Comparison of ENCODE assay signal across 1 cellular context in genomic region chr11:111285205-111286079, GRCh38.
TF ChIP-seq lines count a peak whose summit lies in the region.

No MANE protein-coding gene starts in this region.

TF ChIP-seq in HepG2, 621 proteins besides CTCF, POLR2A, EP300 and RAD21 (continues in another document):
- no peak for TF ChIP-seq ZKSCAN1 (IDR thresholded peaks at IDR 0.05; ENCODE audit: low read length)
- TF ChIP-seq RBFOX2 (IDR thresholded peaks at IDR 0.05; ENCODE audit: low read depth, low read length), result peak; percentile 78
- 0 out of 2 replicates have a peak, but pooled peaks have one; percentile 44 for TF ChIP-seq ZNF280B (CRISPR knock-in tag; IDR thresholded peaks at IDR 0.05; ENCODE audit: borderline replicate concordance)
- TF ChIP-seq SP5 (CRISPR knock-in tag; IDR thresholded peaks at IDR 0.05; ENCODE audit: borderline replicate concordance, low read depth), result no peak
- 0 out of 2 replicates have a peak, but pooled peaks have one; percentile 33 for TF ChIP-seq ZNF546 (CRISPR knock-in tag; conservative IDR thresholded peaks at IDR 0.05)
- TF ChIP-seq ZNF496 (CRISPR knock-in tag; IDR thresholded peaks at IDR 0.05; ENCODE audit: insufficient replicate concordance), result no peak
- TF ChIP-seq NRL (CRISPR knock-in tag; IDR thresholded peaks at IDR 0.05; ENCODE audit: borderline replicate concordance), result no peak
- peak; percentile 54 for TF ChIP-seq PAXIP1 (CRISPR knock-in tag; conservative IDR thresholded peaks at IDR 0.05)
- 0 out of 2 replicates have a peak, but pooled peaks have one; percentile 25 for TF ChIP-seq HINFP (CRISPR knock-in tag; IDR thresholded peaks at IDR 0.05; ENCODE audit: low read depth)
- no peak for TF ChIP-seq FUBP1 (CRISPR knock-in tag; IDR thresholded peaks at IDR 0.05; ENCODE audit: borderline replicate concordance)
- peak; percentile 32 for TF ChIP-seq ASH2L (IDR thresholded peaks at IDR 0.05; ENCODE audit: insufficient read length, low read depth, low read length)
- TF ChIP-seq HNRNPLL (IDR thresholded peaks at IDR 0.05; ENCODE audit: low read depth, low read length, poor library complexity, severe bottlenecking), result peak; percentile 23
- 0 out of 2 replicates have a peak, but pooled peaks have one; percentile 34 for TF ChIP-seq ZMAT3 (CRISPR knock-in tag; conservative IDR thresholded peaks at IDR 0.05)
- peak; percentile 86 for TF ChIP-seq PATZ1 (CRISPR knock-in tag; IDR thresholded peaks at IDR 0.05)
- no peak for TF ChIP-seq FOSL2 (CRISPR knock-in tag; IDR thresholded peaks at IDR 0.05)
- no peak for TF ChIP-seq EZH2 (conservative IDR thresholded peaks at IDR 0.05; ENCODE audit: low read depth, low read length)
- 0 out of 2 replicates have a peak, but pooled peaks have one; percentile 31 for TF ChIP-seq ZNF691 (CRISPR knock-in tag; IDR thresholded peaks at IDR 0.05; ENCODE audit: borderline replicate concordance, low read depth)
- TF ChIP-seq BCL3 (CRISPR knock-in tag; IDR thresholded peaks at IDR 0.05), result no peak
- peak; percentile 48; the same call in 1 of the 2 replicates for TF ChIP-seq MYC (CRISPR knock-in tag; IDR thresholded peaks at IDR 0.05; ENCODE audit: borderline replicate concordance)
- no peak for TF ChIP-seq JDP2 (CRISPR knock-in tag; IDR thresholded peaks at IDR 0.05; ENCODE audit: borderline replicate concordance)
- 0 out of 2 replicates have a peak, but pooled peaks have one; percentile 17 for TF ChIP-seq ZNF609 (CRISPR knock-in tag; IDR thresholded peaks at IDR 0.05; ENCODE audit: borderline replicate concordance)
- 0 out of 2 replicates have a peak, but pooled peaks have one; percentile 21 for TF ChIP-seq HNF4G (IDR thresholded peaks at IDR 0.05; ENCODE audit: borderline replicate concordance, low read depth, low read length)
- TF ChIP-seq HNF4G (CRISPR knock-in tag; IDR thresholded peaks at IDR 0.05; ENCODE audit: borderline replicate concordance, low read depth), result no peak
- 0 out of 2 replicates have a peak, but pooled peaks have one; percentile 50 for TF ChIP-seq ZBTB7B (CRISPR knock-in tag; IDR thresholded peaks at IDR 0.05)
- TF ChIP-seq CENPBD1 (CRISPR knock-in tag; IDR thresholded peaks at IDR 0.05; ENCODE audit: borderline replicate concordance, low read depth), result no peak
- peak; percentile 42; the same call in 1 of the 2 replicates for TF ChIP-seq ZFX (CRISPR knock-in tag; IDR thresholded peaks at IDR 0.05; ENCODE audit: low read depth)
- TF ChIP-seq ZFP91 (CRISPR knock-in tag; IDR thresholded peaks at IDR 0.05; ENCODE audit: borderline replicate concordance), result peak; percentile 63; the same call in 1 of the 2 replicates
- no peak; the same call in 1 of the 2 replicates for TF ChIP-seq NR2F6 (IDR thresholded peaks at IDR 0.05)
- TF ChIP-seq NR2F6 (CRISPR knock-in tag; IDR thresholded peaks at IDR 0.05), result peak; percentile 38; the same call in 1 of the 2 replicates
- 0 out of 2 replicates have a peak, but pooled peaks have one; percentile 40 for TF ChIP-seq POLR2AphosphoS5 (IDR thresholded peaks at IDR 0.05; ENCODE audit: low read depth, low read length)
- no peak for TF ChIP-seq KLF15 (CRISPR knock-in tag; IDR thresholded peaks at IDR 0.05; ENCODE audit: borderline replicate concordance)
- 0 out of 2 replicates have a peak, but pooled peaks have one; percentile 41 for TF ChIP-seq ZNF572 (CRISPR knock-in tag; IDR thresholded peaks at IDR 0.05)
- TF ChIP-seq MAFK (conservative IDR thresholded peaks at IDR 0.05 in 1 of 2, IDR thresholded peaks at IDR 0.05 in 1 of 2; ENCODE audit: low read length in 2 of 2), result no peak
- TF ChIP-seq SP140L (CRISPR knock-in tag; IDR thresholded peaks at IDR 0.05; ENCODE audit: borderline replicate concordance), result no peak
- TF ChIP-seq MAX (IDR thresholded peaks at IDR 0.05), result peak; percentile 71
- TF ChIP-seq HHEX (CRISPR knock-in tag; IDR thresholded peaks at IDR 0.05), result no peak
- no peak; the same call in 1 of the 2 replicates for TF ChIP-seq ZNF629 (CRISPR knock-in tag; conservative IDR thresholded peaks at IDR 0.05)
